17 cellular contexts compared by ENCODE assay signal in genomic region chr7:151616443-151617213, GRCh38.
DNase-seq lines count a peak whose midpoint lies in the region; ATAC-seq, FAIRE-seq and TF ChIP-seq lines count a peak whose summit lies in the region.
"Had no signal": no experiment of that assay in that cellular context is flagged by ENCODE, and none has a peak within 500 bp of the region (broad histone marks: within the 10 kb centered on the region; RNA-seq: fewer than 3 reads in every experiment).

No MANE protein-coding gene starts in this region.

- ATAC-seq in Right ventricle myocardium inferior (peak; percentile 58), mucosa of descending colon (peak; percentile 50), upper lobe of left lung (ENCODE audit: low FRiP score in 2 of 2) (peak; percentile 39 to 76)
- ATAC-seq: GM23338 had no signal

- H3K27me3 ChIP-seq in keratinocyte (ENCODE audit: control insufficient read depth, extremely low read depth, insufficient read depth, low read length) (no peaks in the 10 kb centered on the region), upper lobe of left lung (no peaks in the 10 kb centered on the region), thyroid gland (no peaks in the 10 kb centered on the region)

- no peaks in the 10 kb centered on the region for H4K20me1 ChIP-seq in keratinocyte (ENCODE audit: control insufficient read depth, extremely low read depth, insufficient read depth, low read length)

- H3K9me1 ChIP-seq in keratinocyte (ENCODE audit: control insufficient read depth, extremely low read depth, insufficient read depth, low read length): no peaks in the 10 kb centered on the region

- TF ChIP-seq POLR2A in upper lobe of left lung (IDR thresholded peaks at IDR 0.05): no peak
- TF ChIP-seq POLR2A in thyroid gland (IDR thresholded peaks at IDR 0.05): no peak

- H3K9me3 ChIP-seq in keratinocyte (ENCODE audit: control insufficient read depth, low read depth, low read length) (no peaks in the 10 kb centered on the region), mucosa of descending colon (no peaks in the 10 kb centered on the region), upper lobe of left lung (no peaks in the 10 kb centered on the region), thyroid gland (no peaks in the 10 kb centered on the region)

- dilution Hi-C loops in keratinocyte (cut with MboI; ENCODE audit: extremely low pct_ligation_motif_present, low sequenced_read_pairs): no loop called here

- no peak overlapping the region for H3K27ac ChIP-seq in keratinocyte (ENCODE audit: control insufficient read depth, insufficient read depth, low read length)
- no peak overlapping the region for H3K27ac ChIP-seq in upper lobe of left lung
- H3K27ac ChIP-seq in thyroid gland: no peak overlapping the region
- H3K27ac ChIP-seq: 22Rv1, C4-2B had no signal

- no peak for TF ChIP-seq CTCF in keratinocyte (optimal IDR thresholded peaks at IDR 0.05 in 1 of 3, IDR thresholded peaks at IDR 0.05 in 1 of 3, conservative IDR thresholded peaks at IDR 0.05 in 1 of 3; ENCODE audit: extremely low read depth in 1 of 3, insufficient read depth in 2 of 3, low read length in 3 of 3)
- TF ChIP-seq CTCF in mucosa of descending colon (IDR thresholded peaks at IDR 0.05): no peak
- TF ChIP-seq CTCF in upper lobe of left lung (IDR thresholded peaks at IDR 0.05): no peak
- no peak for TF ChIP-seq CTCF in thyroid gland (IDR thresholded peaks at IDR 0.05)

- no peak for TF ChIP-seq EP300 in upper lobe of left lung (IDR thresholded peaks at IDR 0.05)

- peaks cover 72% of the 10 kb centered on the region for H3K79me2 ChIP-seq in keratinocyte (ENCODE audit: control insufficient read depth, insufficient read depth, low read length)

- no peak overlapping the region for H2AFZ ChIP-seq in keratinocyte (ENCODE audit: control insufficient read depth, low read length)
- H2AFZ ChIP-seq: GM23338 had no signal

- H3K36me3 ChIP-seq in keratinocyte (ENCODE audit: control insufficient read depth in 2 of 2, extremely low read depth in 1 of 2, insufficient read depth in 2 of 2, low read length in 2 of 2) (peaks cover 0 to 4% of the 10 kb centered on the region in 2 experiments), mucosa of descending colon (ENCODE audit: low read depth) (no peaks in the 10 kb centered on the region), upper lobe of left lung (peaks cover 0 to 8% (median 0%) of the 10 kb centered on the region in 4 donors), thyroid gland (no peaks in the 10 kb centered on the region)

- intact Hi-C loops in Right ventricle myocardium inferior (cut with DNase I) (no loop called here), cardiac septum (cut with DNase I) (no loop called here), mucosa of descending colon (cut with DNase I, micrococcal nuclease) (no loop called here), thyroid gland (cut with DNase I) (no loop called here)

- H3K4me3 ChIP-seq in keratinocyte (ENCODE audit: control insufficient read depth in 2 of 3, extremely low read depth in 1 of 3, insufficient read depth in 2 of 3, low read depth in 1 of 3, low read length in 3 of 3) (no peak overlapping the region), mucosa of descending colon (no peak overlapping the region), upper lobe of left lung (no peak overlapping the region), thyroid gland (replicated peaks in 1 of 3) (no peak overlapping the region)
- H3K4me3 ChIP-seq: GM23338 had no signal

- peak; percentile 5 for FAIRE-seq in keratinocyte (lab: Jason Lieb, UNC)

- no peak for DNase-seq in Right ventricle myocardium inferior (ENCODE audit: missing footprints)
- DNase-seq in cardiac septum (ENCODE audit: low spot score): no peak
- no peak for DNase-seq in keratinocyte (ENCODE audit: low read depth, low spot score)
- no peak for DNase-seq in mucosa of descending colon
- DNase-seq in upper lobe of left lung: peak; percentile 43 to 58
- DNase-seq in MV-4-11 (lab: John Stamatoyannopoulos, UW): no peak
- DNase-seq in thyroid gland: no peak
- no peak for DNase-seq in DMS 273 treated with DMSO at 0.1 percent for 48 hours (lab: John Stamatoyannopoulos, UW)
- DNase-seq: AML-193; GDM1; HCEC 1CT; NCI-H1105; NCI-H2081 treated with DMSO at 0.1 percent for 48 hours; NK-92 treated with Interleukin-12 subunit alpha and Interleukin-12 subunit beta, amount 100 ng/mL, for 24 hours had no signal

- H3K4me1 ChIP-seq in keratinocyte (ENCODE audit: control insufficient read depth, extremely low read depth, insufficient read depth, low read length) (no peaks in the 10 kb centered on the region), mucosa of descending colon (ENCODE audit: low read depth) (no peaks in the 10 kb centered on the region), upper lobe of left lung (peaks cover 0 to 8% (median 4%) of the 10 kb centered on the region in 4 donors), thyroid gland (peaks cover 0 to 6% of the 10 kb centered on the region in 2 donors)

- H3K4me2 ChIP-seq in keratinocyte (ENCODE audit: control insufficient read depth, extremely low read depth, insufficient read depth, low read depth, low read length): no peak overlapping the region
- H3K4me2 ChIP-seq: GM23338 had no signal

- WGBS in upper lobe of left lung, 2 donors: 67 to 76% methylated on average over 19 of the region's 19 CpGs
- 76 to 77% methylated on average over 19 of the region's 19 CpGs for WGBS in thyroid gland, 2 donors

- H3K9ac ChIP-seq in keratinocyte (ENCODE audit: control insufficient read depth, extremely low read depth, insufficient read depth, low read length): no peak overlapping the region

Comparison
In these comparisons a context has a peak if more than half of its experiments do, and no peak if none do; other contexts are left out.
1. DNase-seq: peak in upper lobe of left lung (2 of 2); none in Right ventricle myocardium inferior (single experiment), cardiac septum (single experiment), keratinocyte (single experiment), mucosa of descending colon (0 of 3), MV-4-11 (single experiment), thyroid gland (0 of 2) and DMS 273 treated with DMSO at 0.1 percent for 48 hours (single experiment).
2. Peak in every context shown above with its lines, with median percentiles within 50 percentile points of each other: ATAC-seq.